ENCODE assay signal across 15 cellular contexts in the genomic region with DNA sequence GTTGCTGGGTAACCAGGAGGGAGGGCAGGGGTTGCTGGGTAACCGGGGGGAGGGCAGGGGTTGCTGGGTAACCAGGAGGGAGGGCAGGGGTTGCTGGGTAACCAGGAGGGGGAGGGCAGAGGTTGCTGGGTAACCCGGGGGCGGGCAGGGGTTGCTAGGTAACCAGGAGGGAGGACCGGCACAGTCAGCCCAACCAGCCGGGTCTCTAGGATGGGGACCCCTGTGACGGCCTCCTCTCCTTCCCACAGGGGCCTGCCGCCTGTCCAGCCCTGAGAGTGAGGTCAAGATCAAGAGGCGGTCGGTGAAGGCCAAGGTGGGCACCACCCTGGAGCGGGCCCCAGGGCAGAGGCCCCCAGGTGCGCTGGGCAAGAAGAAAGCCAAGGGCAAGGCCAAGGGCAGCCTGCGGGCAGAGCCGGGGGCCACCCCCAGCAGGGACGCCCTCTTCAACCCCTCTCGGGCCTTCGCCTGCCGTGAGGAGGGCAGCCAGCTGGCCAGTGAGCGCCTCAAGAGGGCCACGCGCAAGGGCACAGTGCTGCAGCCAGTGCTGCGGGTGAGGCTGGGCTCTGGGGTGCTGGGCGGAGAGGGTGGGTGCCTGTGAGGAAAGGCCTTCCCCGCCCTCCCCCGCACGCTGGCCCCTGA.
"Had no signal": no experiment of that assay in that cellular context is flagged by ENCODE, and none has a peak within 500 bp of the region (broad histone marks: within the 10 kb centered on the region; RNA-seq: fewer than 3 reads in every experiment).

No MANE protein-coding gene starts in this region.

- H3K9me3 ChIP-seq: esophagus muscularis mucosa, mucosa of descending colon, thyroid gland had no signal

- H3K4me3 ChIP-seq: coronary artery, mucosa of descending colon, thyroid gland had no signal

- H3K27me3 ChIP-seq: esophagus muscularis mucosa, thyroid gland had no signal

- H3K27ac ChIP-seq: coronary artery, esophagus muscularis mucosa, thyroid gland had no signal

- FAIRE-seq: islet of Langerhans had no signal

- DNase-seq: activated CD4-positive, alpha-beta T cell treated with anti-CD3 and anti-CD28 coated beads for 4 hours; activated CD8-positive, alpha-beta memory T cell treated with anti-CD3 and anti-CD28 coated beads, Interleukin-2, amount 50 U/mL, for 48 hours; activated gamma-delta T cell treated with Interleukin-2 at 50 U/mL for 16 hours; activated naive CD8-positive, alpha-beta T cell treated with anti-CD3 and anti-CD28 coated beads, Interleukin-2, amount 10 ng/mL, durations not matched to agents 7 days and 5 days; effector CD4-positive, alpha-beta T cell; mammary epithelial cell; mucosa of descending colon; naive thymus-derived CD8-positive, alpha-beta T cell; stimulated activated CD4-positive, alpha-beta T cell treated with anti-CD3 and anti-CD28 coated beads, Interleukin-4, amount 100 ng/mL, for 1 hour; stimulated activated naive B cell treated with anti-CD40 and anti-IgM and Interleukin-4, amounts not matched to agents 10 μg/mL and 1 μg/mL and 100 μg/mL, for 72 hours; thyroid gland had no signal

- ATAC-seq: left lobe of liver; mucosa of descending colon; naive thymus-derived CD8-positive, alpha-beta T cell; stimulated activated naive B cell treated with anti-CD40 and anti-IgM and Interleukin-4, amounts not matched to agents 10 μg/mL and 1 μg/mL and 100 μg/mL, for 72 hours had no signal

- H3K4me1 ChIP-seq: thyroid gland had no signal
